ENCODE assay signal across 13 cellular contexts in genomic region chr5:137796279-137796678, GRCh38. TPM values are rescaled to one million over a fixed set of nuclear protein-coding genes. Genes with fewer than 3 reads are reported as not detected.
A peak's percentile ranks its signal among the peaks of the same experiment; 100 is the strongest.
DNase-seq lines count a peak whose midpoint lies in the region; ATAC-seq lines count a peak whose summit lies in the region.
"Had no signal": no experiment of that assay in that cellular context is flagged by ENCODE, and none has a peak within 500 bp of the region (broad histone marks: within the 10 kb centered on the region; RNA-seq: fewer than 3 reads in every experiment).

No MANE protein-coding gene starts in this region.

- no peaks in the 10 kb centered on the region for H3K9me3 Mint-ChIP-seq in immature natural killer cell
- H3K9me3 Mint-ChIP-seq: CD14-positive monocyte; CD8-positive, alpha-beta T cell had no signal

- peak; percentile 16 for DNase-seq in COLO829 (ENCODE audit: low spot score)
- DNase-seq in HT-29 (ENCODE audit: low spot score), result peak; percentile 53
- DNase-seq in left colon, result no peak
- no peak for DNase-seq in amygdala (lab: John Stamatoyannopoulos, UW)
- DNase-seq in NCI-H748 treated with DMSO at 0.1 percent for 48 hours (lab: John Stamatoyannopoulos, UW), result no peak
- no peak for DNase-seq in immature natural killer cell
- DNase-seq in NOMO-1 treated with DMSO at 0.1 percent for 48 hours (lab: John Stamatoyannopoulos, UW; ENCODE audit: unreplicated experiment), result no peak
- DNase-seq: Caco-2; CD8-positive, alpha-beta T cell; DND-41; HCEC 1CT had no signal

- no peak overlapping the region for H3K4me3 Mint-ChIP-seq in immature natural killer cell
- H3K4me3 Mint-ChIP-seq: CD14-positive monocyte; CD8-positive, alpha-beta T cell had no signal

- no peaks in the 10 kb centered on the region for H3K27me3 Mint-ChIP-seq in immature natural killer cell (ENCODE audit: low read depth in 3 of 3)

- no peak overlapping the region for H3K27ac Mint-ChIP-seq in immature natural killer cell
- H3K27ac Mint-ChIP-seq: CD14-positive monocyte; CD8-positive, alpha-beta T cell had no signal

- H3K4me1 Mint-ChIP-seq in immature natural killer cell, result no peaks in the 10 kb centered on the region
- H3K4me1 Mint-ChIP-seq: CD14-positive monocyte had no signal

- H3K36me3 Mint-ChIP-seq in immature natural killer cell, result peaks cover 0 to 1% (median 0%) of the 10 kb centered on the region in 3 donors
- H3K36me3 Mint-ChIP-seq: CD14-positive monocyte; CD8-positive, alpha-beta T cell had no signal

- intact Hi-C loops in left colon (cut with DNase I, micrococcal nuclease), result no loop called here

- ATAC-seq in left colon, result peak; percentile 80
- ATAC-seq: A549; CD8-positive, alpha-beta T cell had no signal

RNA-seq across cellular contexts. Expression of gene HNRNPA0, which starts 42.1 kb away (rescaled TPM):
- 16.0 and 20.1 TPM in 2 replicates for total RNA-seq in HT-29 (2014; rRNA removed; shearing (Covaris generic))
- 10 to 100 TPM; 21.0 to 22.0 TPM for total RNA-seq in left colon
- 10 to 100 TPM in 2 of 3 donors, 1 to 10 TPM in 1; 7.1 to 27.1 (median 15.0) TPM for polyA plus RNA-seq in immature natural killer cell

Comparison
In these comparisons a context has a peak if more than half of its experiments do, and no peak if none do; other contexts are left out.
1. DNase-seq: peak in COLO829 (single experiment) and HT-29 (single experiment); none in left colon (0 of 2), amygdala (0 of 56), NCI-H748 treated with DMSO at 0.1 percent for 48 hours (single experiment), immature natural killer cell (0 of 3) and NOMO-1 treated with DMSO at 0.1 percent for 48 hours (single experiment).